Comparison of ENCODE assay signal across 21 cellular contexts in genomic region chr19:28422046-28422445, GRCh38.
"Had no signal": no experiment of that assay in that cellular context is flagged by ENCODE, and none has a peak within 500 bp of the region (broad histone marks: within the 10 kb centered on the region; RNA-seq: fewer than 3 reads in every experiment).

No MANE protein-coding gene starts in this region.

- H3K27ac ChIP-seq: left ventricle myocardium inferior, ovary, right atrium auricular region, right lobe of liver, tibial nerve, vagina had no signal

- H3K4me2 ChIP-seq: smooth muscle cell had no signal

- H3K9me3 ChIP-seq: left ventricle myocardium inferior, ovary, right atrium auricular region, right lobe of liver, tibial nerve, vagina had no signal

- DNase-seq: immature natural killer cell; kidney; left ventricle myocardium inferior; mesendoderm; naive thymus-derived CD4-positive, alpha-beta T cell; ovary; right lobe of liver; stimulated activated CD4-positive, alpha-beta T cell treated with anti-CD3 and anti-CD28 coated beads, Interleukin-1b, Interleukin-23, amount 100 ng/mL, for 48 hours; stimulated activated CD4-positive, alpha-beta T cell treated with anti-CD3 and anti-CD28 coated beads, Interleukin-2, amount 100 ng/mL, for 48 hours; stimulated activated CD4-positive, alpha-beta T cell treated with anti-CD3 and anti-CD28 coated beads, Interleukin-4, amount 100 ng/mL, for 4 hours; stimulated activated CD8-positive, alpha-beta memory T cell treated with anti-CD3 and anti-CD28 coated beads, Interleukin-4, amount 100 ng/mL, for 48 hours; stimulated activated naive CD4-positive, alpha-beta T cell treated with Interleukin-2 at 50 U/mL for 16 hours; stimulated activated naive CD8-positive, alpha-beta T cell treated with anti-CD3 and anti-CD28 coated beads, Interleukin-15, amount 100 ng/mL, for 72 hours; substantia nigra had no signal

- H3K4me1 ChIP-seq: left ventricle myocardium inferior, right atrium auricular region, right lobe of liver, tibial nerve, vagina had no signal

- ATAC-seq: naive thymus-derived CD4-positive, alpha-beta T cell; natural killer cell treated with Interleukin-12 subunit alpha and Interleukin-12 subunit beta and Interleukin-15 and Interleukin-18, amount 100 ng/mL, for 72 hours; stimulated activated memory B cell treated with anti-CD40 and anti-IgM and Interleukin-4, amounts not matched to agents 10 μg/mL and 1 μg/mL and 100 μg/mL, for 72 hours; stimulated activated naive CD8-positive, alpha-beta T cell treated with anti-CD3 and anti-CD28 coated beads, Interleukin-15, amount 100 ng/mL, for 72 hours had no signal

- H3K36me3 ChIP-seq: left ventricle myocardium inferior, ovary, right atrium auricular region, right lobe of liver, tibial nerve, vagina had no signal

- H3K4me3 ChIP-seq: left ventricle myocardium inferior, lung, ovary, right atrium auricular region, right lobe of liver, smooth muscle cell, tibial nerve, vagina had no signal
